Comparison of ENCODE assay signal across 1 cellular context in the genomic region with DNA sequence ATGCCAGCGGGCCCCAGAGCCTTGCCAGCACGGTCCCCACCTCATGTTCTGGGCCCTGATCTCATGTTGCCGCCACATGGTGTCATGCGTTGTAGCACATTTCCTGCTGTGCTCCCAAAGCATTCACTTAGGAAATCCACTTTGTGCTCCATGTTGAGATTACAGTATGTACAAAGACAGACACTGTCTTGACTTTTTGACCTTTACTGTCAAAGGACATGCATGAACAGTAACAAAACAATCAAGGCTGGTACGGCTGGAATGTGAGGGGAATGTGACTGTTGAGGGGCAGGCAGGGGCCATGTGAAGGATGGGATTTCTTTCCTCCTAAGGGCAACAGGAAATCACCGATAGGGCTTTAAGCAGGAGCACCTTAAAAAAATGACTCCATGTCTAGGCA.
A peak's percentile ranks its signal among the peaks of the same experiment; 100 is the strongest.
TF ChIP-seq lines count a peak whose summit lies in the region.

No MANE protein-coding gene starts in this region.

TF ChIP-seq in HepG2, 621 proteins besides CTCF, POLR2A, EP300 and RAD21 (continues in another document):
- peak; percentile 46; the same call in 1 of the 2 replicates for TF ChIP-seq KDM2A (CRISPR knock-in tag; IDR thresholded peaks at IDR 0.05; ENCODE audit: borderline replicate concordance, low read depth)
- TF ChIP-seq, protein P1, sequence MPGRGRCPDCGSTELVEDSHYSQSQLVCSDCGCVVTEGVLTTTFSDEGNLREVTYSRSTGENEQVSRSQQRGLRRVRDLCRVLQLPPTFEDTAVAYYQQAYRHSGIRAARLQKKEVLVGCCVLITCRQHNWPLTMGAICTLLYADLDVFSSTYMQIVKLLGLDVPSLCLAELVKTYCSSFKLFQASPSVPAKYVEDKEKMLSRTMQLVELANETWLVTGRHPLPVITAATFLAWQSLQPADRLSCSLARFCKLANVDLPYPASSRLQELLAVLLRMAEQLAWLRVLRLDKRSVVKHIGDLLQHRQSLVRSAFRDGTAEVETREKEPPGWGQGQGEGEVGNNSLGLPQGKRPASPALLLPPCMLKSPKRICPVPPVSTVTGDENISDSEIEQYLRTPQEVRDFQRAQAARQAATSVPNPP (CRISPR knock-in tag; IDR thresholded peaks at IDR 0.05), result no peak
- peak; percentile 88 for TF ChIP-seq NR2F6 (IDR thresholded peaks at IDR 0.05)
- peak; percentile 88 for TF ChIP-seq NR2F6 (CRISPR knock-in tag; IDR thresholded peaks at IDR 0.05)
- TF ChIP-seq, protein P2, sequence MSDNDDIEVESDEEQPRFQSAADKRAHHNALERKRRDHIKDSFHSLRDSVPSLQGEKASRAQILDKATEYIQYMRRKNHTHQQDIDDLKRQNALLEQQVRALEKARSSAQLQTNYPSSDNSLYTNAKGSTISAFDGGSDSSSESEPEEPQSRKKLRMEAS (IDR thresholded peaks at IDR 0.05), result peak; percentile 21; the same call in 1 of the 2 replicates
- TF ChIP-seq, protein P3, sequence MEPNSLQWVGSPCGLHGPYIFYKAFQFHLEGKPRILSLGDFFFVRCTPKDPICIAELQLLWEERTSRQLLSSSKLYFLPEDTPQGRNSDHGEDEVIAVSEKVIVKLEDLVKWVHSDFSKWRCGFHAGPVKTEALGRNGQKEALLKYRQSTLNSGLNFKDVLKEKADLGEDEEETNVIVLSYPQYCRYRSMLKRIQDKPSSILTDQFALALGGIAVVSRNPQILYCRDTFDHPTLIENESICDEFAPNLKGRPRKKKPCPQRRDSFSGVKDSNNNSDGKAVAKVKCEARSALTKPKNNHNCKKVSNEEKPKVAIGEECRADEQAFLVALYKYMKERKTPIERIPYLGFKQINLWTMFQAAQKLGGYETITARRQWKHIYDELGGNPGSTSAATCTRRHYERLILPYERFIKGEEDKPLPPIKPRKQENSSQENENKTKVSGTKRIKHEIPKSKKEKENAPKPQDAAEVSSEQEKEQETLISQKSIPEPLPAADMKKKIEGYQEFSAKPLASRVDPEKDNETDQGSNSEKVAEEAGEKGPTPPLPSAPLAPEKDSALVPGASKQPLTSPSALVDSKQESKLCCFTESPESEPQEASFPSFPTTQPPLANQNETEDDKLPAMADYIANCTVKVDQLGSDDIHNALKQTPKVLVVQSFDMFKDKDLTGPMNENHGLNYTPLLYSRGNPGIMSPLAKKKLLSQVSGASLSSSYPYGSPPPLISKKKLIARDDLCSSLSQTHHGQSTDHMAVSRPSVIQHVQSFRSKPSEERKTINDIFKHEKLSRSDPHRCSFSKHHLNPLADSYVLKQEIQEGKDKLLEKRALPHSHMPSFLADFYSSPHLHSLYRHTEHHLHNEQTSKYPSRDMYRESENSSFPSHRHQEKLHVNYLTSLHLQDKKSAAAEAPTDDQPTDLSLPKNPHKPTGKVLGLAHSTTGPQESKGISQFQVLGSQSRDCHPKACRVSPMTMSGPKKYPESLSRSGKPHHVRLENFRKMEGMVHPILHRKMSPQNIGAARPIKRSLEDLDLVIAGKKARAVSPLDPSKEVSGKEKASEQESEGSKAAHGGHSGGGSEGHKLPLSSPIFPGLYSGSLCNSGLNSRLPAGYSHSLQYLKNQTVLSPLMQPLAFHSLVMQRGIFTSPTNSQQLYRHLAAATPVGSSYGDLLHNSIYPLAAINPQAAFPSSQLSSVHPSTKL (CRISPR knock-in tag; IDR thresholded peaks at IDR 0.05), result peak; percentile 51; the same call in 1 of the 2 replicates
- TF ChIP-seq SALL1 (CRISPR knock-in tag; IDR thresholded peaks at IDR 0.05), result peak; percentile 25
- no peak for TF ChIP-seq ZSCAN25 (CRISPR knock-in tag; IDR thresholded peaks at IDR 0.05)
- no peak for TF ChIP-seq SOX6 (IDR thresholded peaks at IDR 0.05)
- TF ChIP-seq SOX6 (CRISPR knock-in tag; IDR thresholded peaks at IDR 0.05), result peak; percentile 78
- TF ChIP-seq, protein P4, sequence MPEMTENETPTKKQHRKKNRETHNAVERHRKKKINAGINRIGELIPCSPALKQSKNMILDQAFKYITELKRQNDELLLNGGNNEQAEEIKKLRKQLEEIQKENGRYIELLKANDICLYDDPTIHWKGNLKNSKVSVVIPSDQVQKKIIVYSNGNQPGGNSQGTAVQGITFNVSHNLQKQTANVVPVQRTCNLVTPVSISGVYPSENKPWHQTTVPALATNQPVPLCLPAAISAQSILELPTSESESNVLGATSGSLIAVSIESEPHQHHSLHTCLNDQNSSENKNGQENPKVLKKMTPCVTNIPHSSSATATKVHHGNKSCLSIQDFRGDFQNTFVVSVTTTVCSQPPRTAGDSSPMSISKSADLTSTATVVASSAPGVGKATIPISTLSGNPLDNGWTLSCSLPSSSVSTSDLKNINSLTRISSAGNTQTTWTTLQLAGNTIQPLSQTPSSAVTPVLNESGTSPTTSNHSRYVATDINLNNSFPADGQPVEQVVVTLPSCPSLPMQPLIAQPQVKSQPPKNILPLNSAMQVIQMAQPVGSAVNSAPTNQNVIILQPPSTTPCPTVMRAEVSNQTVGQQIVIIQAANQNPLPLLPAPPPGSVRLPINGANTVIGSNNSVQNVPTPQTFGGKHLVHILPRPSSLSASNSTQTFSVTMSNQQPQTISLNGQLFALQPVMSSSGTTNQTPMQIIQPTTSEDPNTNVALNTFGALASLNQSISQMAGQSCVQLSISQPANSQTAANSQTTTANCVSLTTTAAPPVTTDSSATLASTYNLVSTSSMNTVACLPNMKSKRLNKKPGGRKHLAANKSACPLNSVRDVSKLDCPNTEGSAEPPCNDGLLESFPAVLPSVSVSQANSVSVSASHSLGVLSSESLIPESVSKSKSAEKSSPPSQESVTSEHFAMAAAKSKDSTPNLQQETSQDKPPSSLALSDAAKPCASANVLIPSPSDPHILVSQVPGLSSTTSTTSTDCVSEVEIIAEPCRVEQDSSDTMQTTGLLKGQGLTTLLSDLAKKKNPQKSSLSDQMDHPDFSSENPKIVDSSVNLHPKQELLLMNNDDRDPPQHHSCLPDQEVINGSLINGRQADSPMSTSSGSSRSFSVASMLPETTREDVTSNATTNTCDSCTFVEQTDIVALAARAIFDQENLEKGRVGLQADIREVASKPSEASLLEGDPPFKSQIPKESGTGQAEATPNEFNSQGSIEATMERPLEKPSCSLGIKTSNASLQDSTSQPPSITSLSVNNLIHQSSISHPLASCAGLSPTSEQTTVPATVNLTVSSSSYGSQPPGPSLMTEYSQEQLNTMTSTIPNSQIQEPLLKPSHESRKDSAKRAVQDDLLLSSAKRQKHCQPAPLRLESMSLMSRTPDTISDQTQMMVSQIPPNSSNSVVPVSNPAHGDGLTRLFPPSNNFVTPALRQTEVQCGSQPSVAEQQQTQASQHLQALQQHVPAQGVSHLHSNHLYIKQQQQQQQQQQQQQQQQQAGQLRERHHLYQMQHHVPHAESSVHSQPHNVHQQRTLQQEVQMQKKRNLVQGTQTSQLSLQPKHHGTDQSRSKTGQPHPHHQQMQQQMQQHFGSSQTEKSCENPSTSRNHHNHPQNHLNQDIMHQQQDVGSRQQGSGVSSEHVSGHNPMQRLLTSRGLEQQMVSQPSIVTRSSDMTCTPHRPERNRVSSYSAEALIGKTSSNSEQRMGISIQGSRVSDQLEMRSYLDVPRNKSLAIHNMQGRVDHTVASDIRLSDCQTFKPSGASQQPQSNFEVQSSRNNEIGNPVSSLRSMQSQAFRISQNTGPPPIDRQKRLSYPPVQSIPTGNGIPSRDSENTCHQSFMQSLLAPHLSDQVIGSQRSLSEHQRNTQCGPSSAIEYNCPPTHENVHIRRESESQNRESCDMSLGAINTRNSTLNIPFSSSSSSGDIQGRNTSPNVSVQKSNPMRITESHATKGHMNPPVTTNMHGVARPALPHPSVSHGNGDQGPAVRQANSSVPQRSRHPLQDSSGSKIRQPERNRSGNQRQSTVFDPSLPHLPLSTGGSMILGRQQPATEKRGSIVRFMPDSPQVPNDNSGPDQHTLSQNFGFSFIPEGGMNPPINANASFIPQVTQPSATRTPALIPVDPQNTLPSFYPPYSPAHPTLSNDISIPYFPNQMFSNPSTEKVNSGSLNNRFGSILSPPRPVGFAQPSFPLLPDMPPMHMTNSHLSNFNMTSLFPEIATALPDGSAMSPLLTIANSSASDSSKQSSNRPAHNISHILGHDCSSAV (CRISPR knock-in tag; IDR thresholded peaks at IDR 0.05; ENCODE audit: borderline replicate concordance), result no peak
- TF ChIP-seq ZNF83 (CRISPR knock-in tag; IDR thresholded peaks at IDR 0.05; ENCODE audit: borderline replicate concordance), result no peak
- TF ChIP-seq LCORL (IDR thresholded peaks at IDR 0.05), result no peak
- TF ChIP-seq LCORL (CRISPR knock-in tag; IDR thresholded peaks at IDR 0.05), result peak; percentile 27; the same call in 1 of the 2 replicates
- peak; percentile 47 for TF ChIP-seq GATAD2A (CRISPR knock-in tag; IDR thresholded peaks at IDR 0.05)
- peak; percentile 85 for TF ChIP-seq NR2F2 (IDR thresholded peaks at IDR 0.05; ENCODE audit: borderline replicate concordance, low read depth)
- TF ChIP-seq ZNF30 (CRISPR knock-in tag; IDR thresholded peaks at IDR 0.05), result no peak
- TF ChIP-seq, protein P5, sequence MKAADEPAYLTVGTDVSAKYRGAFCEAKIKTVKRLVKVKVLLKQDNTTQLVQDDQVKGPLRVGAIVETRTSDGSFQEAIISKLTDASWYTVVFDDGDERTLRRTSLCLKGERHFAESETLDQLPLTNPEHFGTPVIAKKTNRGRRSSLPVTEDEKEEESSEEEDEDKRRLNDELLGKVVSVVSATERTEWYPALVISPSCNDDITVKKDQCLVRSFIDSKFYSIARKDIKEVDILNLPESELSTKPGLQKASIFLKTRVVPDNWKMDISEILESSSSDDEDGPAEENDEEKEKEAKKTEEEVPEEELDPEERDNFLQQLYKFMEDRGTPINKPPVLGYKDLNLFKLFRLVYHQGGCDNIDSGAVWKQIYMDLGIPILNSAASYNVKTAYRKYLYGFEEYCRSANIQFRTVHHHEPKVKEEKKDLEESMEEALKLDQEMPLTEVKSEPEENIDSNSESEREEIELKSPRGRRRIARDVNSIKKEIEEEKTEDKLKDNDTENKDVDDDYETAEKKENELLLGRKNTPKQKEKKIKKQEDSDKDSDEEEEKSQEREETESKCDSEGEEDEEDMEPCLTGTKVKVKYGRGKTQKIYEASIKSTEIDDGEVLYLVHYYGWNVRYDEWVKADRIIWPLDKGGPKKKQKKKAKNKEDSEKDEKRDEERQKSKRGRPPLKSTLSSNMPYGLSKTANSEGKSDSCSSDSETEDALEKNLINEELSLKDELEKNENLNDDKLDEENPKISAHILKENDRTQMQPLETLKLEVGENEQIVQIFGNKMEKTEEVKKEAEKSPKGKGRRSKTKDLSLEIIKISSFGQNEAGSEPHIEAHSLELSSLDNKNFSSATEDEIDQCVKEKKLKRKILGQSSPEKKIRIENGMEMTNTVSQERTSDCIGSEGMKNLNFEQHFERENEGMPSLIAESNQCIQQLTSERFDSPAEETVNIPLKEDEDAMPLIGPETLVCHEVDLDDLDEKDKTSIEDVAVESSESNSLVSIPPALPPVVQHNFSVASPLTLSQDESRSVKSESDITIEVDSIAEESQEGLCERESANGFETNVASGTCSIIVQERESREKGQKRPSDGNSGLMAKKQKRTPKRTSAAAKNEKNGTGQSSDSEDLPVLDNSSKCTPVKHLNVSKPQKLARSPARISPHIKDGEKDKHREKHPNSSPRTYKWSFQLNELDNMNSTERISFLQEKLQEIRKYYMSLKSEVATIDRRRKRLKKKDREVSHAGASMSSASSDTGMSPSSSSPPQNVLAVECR (CRISPR knock-in tag; IDR thresholded peaks at IDR 0.05; ENCODE audit: borderline replicate concordance), result peak; percentile 37; the same call in 1 of the 2 replicates
- TF ChIP-seq, protein P6, sequence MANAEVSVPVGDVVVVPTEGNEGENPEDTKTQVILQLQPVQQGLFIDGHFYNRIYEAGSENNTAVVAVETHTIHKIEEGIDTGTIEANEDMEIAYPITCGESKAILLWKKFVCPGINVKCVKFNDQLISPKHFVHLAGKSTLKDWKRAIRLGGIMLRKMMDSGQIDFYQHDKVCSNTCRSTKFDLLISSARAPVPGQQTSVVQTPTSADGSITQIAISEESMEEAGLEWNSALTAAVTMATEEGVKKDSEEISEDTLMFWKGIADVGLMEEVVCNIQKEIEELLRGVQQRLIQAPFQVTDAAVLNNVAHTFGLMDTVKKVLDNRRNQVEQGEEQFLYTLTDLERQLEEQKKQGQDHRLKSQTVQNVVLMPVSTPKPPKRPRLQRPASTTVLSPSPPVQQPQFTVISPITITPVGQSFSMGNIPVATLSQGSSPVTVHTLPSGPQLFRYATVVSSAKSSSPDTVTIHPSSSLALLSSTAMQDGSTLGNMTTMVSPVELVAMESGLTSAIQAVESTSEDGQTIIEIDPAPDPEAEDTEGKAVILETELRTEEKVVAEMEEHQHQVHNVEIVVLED (CRISPR knock-in tag; IDR thresholded peaks at IDR 0.05; ENCODE audit: borderline replicate concordance), result no peak
